6 cellular contexts compared by ENCODE assay signal in the genomic region with DNA sequence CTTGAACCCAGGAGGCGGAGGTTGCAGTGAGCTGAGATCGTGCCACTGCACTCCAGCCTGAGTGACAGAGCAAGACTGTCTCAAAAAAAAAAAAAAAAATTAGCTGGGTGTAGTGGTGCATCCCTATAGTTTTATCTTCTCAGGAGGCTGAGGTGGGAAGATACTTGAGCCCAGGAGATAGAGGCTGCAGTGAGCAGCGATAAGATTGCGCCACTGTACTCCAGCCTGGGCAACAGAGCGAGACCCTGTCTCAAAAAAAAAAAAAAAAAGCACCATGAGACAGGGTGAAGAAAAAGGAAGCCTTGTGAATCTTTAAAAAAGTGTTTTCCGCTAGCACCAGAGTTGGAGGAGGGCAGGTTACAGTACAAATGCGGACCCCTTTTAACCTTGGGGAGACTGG. TPM values are rescaled to one million over a fixed set of nuclear protein-coding genes. Genes with fewer than 3 reads are reported as not detected.
DNase-seq lines count a peak whose midpoint lies in the region; ATAC-seq, FAIRE-seq and TF ChIP-seq lines count a peak whose summit lies in the region.
"Not testable (repeated sequence)": the region's sequence is repeated elsewhere in the genome, so short reads cannot be mapped to it uniquely, and the experiment has no call there.
"Had no signal": no experiment of that assay in that cellular context is flagged by ENCODE, and none has a peak within 500 bp of the region (broad histone marks: within the 10 kb centered on the region; RNA-seq: fewer than 3 reads in every experiment).

No MANE protein-coding gene starts in this region.

- not testable (repeated sequence) for TF ChIP-seq EP300 in K562 (IDR thresholded peaks at IDR 0.05; ENCODE audit: low read length)

- H3K27ac ChIP-seq in C4-2B, result peak overlapping the region; percentile 86; the same call in 1 of the 2 replicates
- H3K27ac ChIP-seq in HEK293 (ENCODE audit: extremely low read depth, low read depth, low read length); K562 (ENCODE audit: extremely low read depth, low read depth, low read length): not testable (repeated sequence)

- H3K27ac Mint-ChIP-seq in stimulated activated naive B cell treated with anti-CD40 and anti-IgM and Interleukin-4, amounts not matched to agents 10 μg/mL and 1 μg/mL and 100 μg/mL, for 72 hours, result peak overlapping the region; percentile 14

- CTCF ChIA-PET in HEK293 (lab: Yijun Ruan, JAX), result not testable (repeated sequence)
- CTCF ChIA-PET in K562 (lab: Yijun Ruan, JAX; ENCODE audit: low intra/inter-chr PET ratio), result interaction anchor here (0.6 kb wide), 1 partner anchor 11 kb away, joined by 3 read pairs; no protein-coding TSS in a partner anchor

- not testable (repeated sequence) for DNase-seq in K562 (ENCODE audit: extremely low read depth in 1 of 4, low spot score in 3 of 4); stimulated activated naive B cell treated with anti-CD40 and anti-IgM and Interleukin-4, amounts not matched to agents 10 μg/mL and 1 μg/mL and 100 μg/mL, for 72 hours

- WGBS in K562 (ENCODE audit: insufficient coverage, low coverage, missing lambda C conversion rate), result 66% methylated on average over 5 of the region's 7 CpGs

- not testable (repeated sequence) for H3K4me1 Mint-ChIP-seq in stimulated activated naive B cell treated with anti-CD40 and anti-IgM and Interleukin-4, amounts not matched to agents 10 μg/mL and 1 μg/mL and 100 μg/mL, for 72 hours

- H3K4me1 ChIP-seq in HEK293 (ENCODE audit: control insufficient read depth, insufficient read depth, low read length); K562 (replicated peaks in 1 of 2; ENCODE audit: control insufficient read depth in 2 of 2, insufficient read depth in 2 of 2, low read length in 2 of 2): not testable (repeated sequence)

- not testable (repeated sequence) for H3K9ac ChIP-seq in K562 (ENCODE audit: insufficient read depth in 1 of 2, low read depth in 2 of 2, low read length in 2 of 2)

- H3K27me3 ChIP-seq in K562 (ENCODE audit: control insufficient read depth in 2 of 2, insufficient read depth in 2 of 2, low read length in 2 of 2), result not testable (repeated sequence)

- not testable (repeated sequence) for BruUV-seq in K562 (replicated peaks; lab: Mats Ljungman, UMichigan)

- not testable (repeated sequence) for TF ChIP-seq RAD21 in K562 (CRISPR knock-in tag; conservative IDR thresholded peaks at IDR 0.05 in 1 of 2, IDR thresholded peaks at IDR 0.05 in 1 of 2)

- not testable (repeated sequence) for H3K4me3 ChIP-seq in HEK293 (ENCODE audit: low read depth, low read length); K562

- intact Hi-C loops in K562 (cut with micrococcal nuclease), result not testable (repeated sequence)

- POLR2A ChIA-PET in HEK293 (lab: Yijun Ruan, JAX); K562 (lab: Yijun Ruan, JAX): not testable (repeated sequence)

- not testable (repeated sequence) for H3K79me2 ChIP-seq in K562 (ENCODE audit: control insufficient read depth, insufficient read depth, low read length)

- not testable (repeated sequence) for H3K4me3 Mint-ChIP-seq in stimulated activated naive B cell treated with anti-CD40 and anti-IgM and Interleukin-4, amounts not matched to agents 10 μg/mL and 1 μg/mL and 100 μg/mL, for 72 hours

- TF ChIP-seq POLR2A in K562 (conservative IDR thresholded peaks at IDR 0.05), result not testable (repeated sequence)

- H3K36me3 Mint-ChIP-seq in stimulated activated naive B cell treated with anti-CD40 and anti-IgM and Interleukin-4, amounts not matched to agents 10 μg/mL and 1 μg/mL and 100 μg/mL, for 72 hours, result peaks cover 18 to 32% of the 10 kb centered on the region in 2 donors

- ATAC-seq in K562; stimulated activated naive B cell treated with anti-CD40 and anti-IgM and Interleukin-4, amounts not matched to agents 10 μg/mL and 1 μg/mL and 100 μg/mL, for 72 hours (replicated peaks): not testable (repeated sequence)

- H4K20me1 ChIP-seq in K562 (replicated peaks; ENCODE audit: control insufficient read depth, insufficient read depth, low read length), result not testable (repeated sequence)

- not testable (repeated sequence) for H3K27me3 Mint-ChIP-seq in stimulated activated naive B cell treated with anti-CD40 and anti-IgM and Interleukin-4, amounts not matched to agents 10 μg/mL and 1 μg/mL and 100 μg/mL, for 72 hours

- H3K36me3 ChIP-seq in HEK293 (ENCODE audit: control insufficient read depth in 2 of 2, insufficient read depth in 1 of 2, low read length in 2 of 2), result peaks cover 45 to 73% of the 10 kb centered on the region in 2 experiments
- H3K36me3 ChIP-seq in K562 (ENCODE audit: control insufficient read depth, insufficient read depth, low read length), result peaks cover 27% of the 10 kb centered on the region; the same call in 2 of the 3 replicates

- not testable (repeated sequence) for H3K9me3 ChIP-seq in HEK293 (ENCODE audit: control insufficient read depth, insufficient read depth, low read depth, low read length); K562 (replicated peaks; ENCODE audit: control insufficient read depth, insufficient read depth, low read depth, low read length)

- H3K9me3 Mint-ChIP-seq in stimulated activated naive B cell treated with anti-CD40 and anti-IgM and Interleukin-4, amounts not matched to agents 10 μg/mL and 1 μg/mL and 100 μg/mL, for 72 hours, result not testable (repeated sequence)

- H2AFZ ChIP-seq in K562 (ENCODE audit: low read depth, low read length), result not testable (repeated sequence)

- H3K4me2 ChIP-seq in K562 (ENCODE audit: insufficient read depth, low read length), result not testable (repeated sequence)

- FAIRE-seq in K562 (lab: Jason Lieb, UNC), result not testable (repeated sequence)

- in situ Hi-C loops in K562 (cut with MboI), result not testable (repeated sequence)

- not testable (repeated sequence) for H3K9me1 ChIP-seq in K562 (ENCODE audit: control insufficient read depth, insufficient read depth, low read length)

- TF ChIP-seq CTCF in C4-2B (conservative IDR thresholded peaks at IDR 0.05); HEK293 (tag by site-specific recombination; IDR thresholded peaks at IDR 0.05); K562 (IDR thresholded peaks at IDR 0.05 in 2 of 3, conservative IDR thresholded peaks at IDR 0.05 in 1 of 3; ENCODE audit: insufficient read depth in 2 of 3, low read depth in 1 of 3, low read length in 3 of 3): not testable (repeated sequence)

RNA-seq across cellular contexts. Expression of gene TDRD12, which starts 3.4 kb away (rescaled TPM):
- not detected in 2 replicates for total RNA-seq in K562 (2011; cell fraction: chromatin; rRNA removed; ENCODE audit: low replicate concordance)
- not detected in 2 replicates for total RNA-seq in K562 (2011; cell fraction: nucleolus; rRNA removed)
- total RNA-seq in K562 (2011; cell fraction: nucleoplasm; rRNA removed), result not detected in 2 replicates
- not detected in 2 replicates for total RNA-seq in K562 (2014; rRNA removed)
- total RNA-seq in K562 (2014; rRNA removed; fragmentation: Illumina TruSeq; extraction: Trizol), result not detected in 2 replicates
- total RNA-seq in K562 (2015; rRNA removed; fragmentation: Illumina TruSeq; extraction: Trizol), result not detected in 2 replicates
- total RNA-seq in K562 (2021), result not detected in 2 replicates
- polyA plus RNA-seq in K562 (2011; rRNA removed), result 0.03 and 0.07 TPM in 2 replicates
- polyA plus RNA-seq in K562 (2011; cell fraction: cytosol; rRNA removed), result not detected in 2 replicates
- not detected in 2 replicates for polyA plus RNA-seq in K562 (2011; cell fraction: nucleus; rRNA removed)
- polyA plus RNA-seq in K562 (2012), result 0.05 TPM in 1 of 2 replicates, not detected in the other
- not detected in 2 replicates for polyA plus RNA-seq in K562 (2014; fragmentation: Illumina TruSeq; extraction: Trizol)
- polyA plus RNA-seq in K562 (2014; fragmentation: Nextera tagmentation; extraction: Ambion mirVana), result not detected
- not detected in 2 replicates for polyA plus RNA-seq in K562 (2014; rRNA removed)
- not detected in 2 replicates for polyA minus RNA-seq in K562 (2011; rRNA and poly(A)+ RNA removed)
- polyA minus RNA-seq in K562 (2011; cell fraction: cytosol; rRNA and poly(A)+ RNA removed), result not detected in 2 replicates
- not detected in 2 replicates for polyA minus RNA-seq in K562 (2011; cell fraction: nucleus; rRNA and poly(A)+ RNA removed)
- polyA plus RNA-seq: BJ, CD14-positive monocyte had no signal

RNA-seq across cellular contexts. Expression of gene NUDT19, which starts 24.6 kb away (rescaled TPM):
- 12.2 and 13.0 TPM in 2 replicates for total RNA-seq in K562 (2011; cell fraction: chromatin; rRNA removed; ENCODE audit: low replicate concordance)
- total RNA-seq in K562 (2011; cell fraction: nucleolus; rRNA removed), result 12.4 and 16.3 TPM in 2 replicates
- total RNA-seq in K562 (2011; cell fraction: nucleoplasm; rRNA removed), result 14.6 and 19.5 TPM in 2 replicates
- total RNA-seq in K562 (2014; rRNA removed) (14.9 and 23.0 TPM in 2 replicates), K562 (2014; rRNA removed; fragmentation: Illumina TruSeq; extraction: Trizol) (13.5 and 13.8 TPM in 2 replicates), K562 (2015; rRNA removed; fragmentation: Illumina TruSeq; extraction: Trizol) (13.8 and 14.4 TPM in 2 replicates), K562 (2021) (24.1 and 24.8 TPM in 2 replicates)
- polyA plus RNA-seq in K562 (2011; rRNA removed) (9.6 and 10.4 TPM in 2 replicates), K562 (2014; fragmentation: Illumina TruSeq; extraction: Trizol) (11.6 and 12.3 TPM in 2 replicates), K562 (2014; fragmentation: Nextera tagmentation; extraction: Ambion mirVana) (10 to 100 TPM; 28.2 to 38.6 TPM), K562 (2014; rRNA removed) (9.7 TPM in 2 replicates)
- polyA plus RNA-seq in K562 (2011; cell fraction: cytosol; rRNA removed), result 8.6 and 10.8 TPM in 2 replicates
- 4.9 and 6.9 TPM in 2 replicates for polyA plus RNA-seq in K562 (2011; cell fraction: nucleus; rRNA removed)
- 11.7 and 12.1 TPM in 2 replicates for polyA plus RNA-seq in K562 (2012)
- polyA minus RNA-seq in K562 (2011; rRNA and poly(A)+ RNA removed), result 7.7 and 10.1 TPM in 2 replicates
- 15.2 and 15.6 TPM in 2 replicates for polyA minus RNA-seq in K562 (2011; cell fraction: cytosol; rRNA and poly(A)+ RNA removed)
- 9.9 and 11.7 TPM in 2 replicates for polyA minus RNA-seq in K562 (2011; cell fraction: nucleus; rRNA and poly(A)+ RNA removed)

RNA-seq across cellular contexts. Expression of gene RGS9BP, which starts 40.6 kb away (rescaled TPM):
- total RNA-seq in K562 (2011; cell fraction: chromatin; rRNA removed; ENCODE audit: low replicate concordance), result 0.14 and 0.72 TPM in 2 replicates
- total RNA-seq in K562 (2011; cell fraction: nucleolus; rRNA removed), result 0.83 and 1.7 TPM in 2 replicates
- 0.61 and 0.66 TPM in 2 replicates for total RNA-seq in K562 (2011; cell fraction: nucleoplasm; rRNA removed)
- total RNA-seq in K562 (2014; rRNA removed) (1.3 and 1.5 TPM in 2 replicates), K562 (2014; rRNA removed; fragmentation: Illumina TruSeq; extraction: Trizol) (0.41 and 0.58 TPM in 2 replicates), K562 (2015; rRNA removed; fragmentation: Illumina TruSeq; extraction: Trizol) (0.83 and 1.1 TPM in 2 replicates), K562 (2021) (1.2 TPM in 2 replicates)
- polyA plus RNA-seq in K562 (2011; rRNA removed) (0.24 and 0.31 TPM in 2 replicates), K562 (2014; fragmentation: Illumina TruSeq; extraction: Trizol) (0.28 and 0.47 TPM in 2 replicates), K562 (2014; fragmentation: Nextera tagmentation; extraction: Ambion mirVana) (under 1 TPM; 0.03 to 0.04 TPM), K562 (2014; rRNA removed) (0.49 and 1.2 TPM in 2 replicates)
- polyA plus RNA-seq in K562 (2011; cell fraction: cytosol; rRNA removed), result 0.21 and 0.58 TPM in 2 replicates
- 0.37 and 0.40 TPM in 2 replicates for polyA plus RNA-seq in K562 (2011; cell fraction: nucleus; rRNA removed)
- polyA plus RNA-seq in K562 (2012), result 0.57 and 0.64 TPM in 2 replicates
- 0.33 and 0.42 TPM in 2 replicates for polyA minus RNA-seq in K562 (2011; rRNA and poly(A)+ RNA removed)
- 0.67 TPM in 1 of 2 replicates, not detected in the other for polyA minus RNA-seq in K562 (2011; cell fraction: cytosol; rRNA and poly(A)+ RNA removed)
- 0.67 and 1.00 TPM in 2 replicates for polyA minus RNA-seq in K562 (2011; cell fraction: nucleus; rRNA and poly(A)+ RNA removed)
- polyA plus RNA-seq: CD14-positive monocyte had no signal

RNA-seq across cellular contexts. Expression of gene ANKRD27, which starts 41.2 kb away (rescaled TPM):
- 164 and 173 TPM in 2 replicates for total RNA-seq in K562 (2011; cell fraction: chromatin; rRNA removed; ENCODE audit: low replicate concordance)
- 94.1 and 96.4 TPM in 2 replicates for total RNA-seq in K562 (2011; cell fraction: nucleolus; rRNA removed)
- 75.4 and 97.2 TPM in 2 replicates for total RNA-seq in K562 (2011; cell fraction: nucleoplasm; rRNA removed)
- 42.2 and 48.9 TPM in 2 replicates for total RNA-seq in K562 (2014; rRNA removed)
- 52.4 and 56.9 TPM in 2 replicates for total RNA-seq in K562 (2014; rRNA removed; fragmentation: Illumina TruSeq; extraction: Trizol)
- 64.0 and 66.2 TPM in 2 replicates for total RNA-seq in K562 (2015; rRNA removed; fragmentation: Illumina TruSeq; extraction: Trizol)
- 71.3 and 74.0 TPM in 2 replicates for total RNA-seq in K562 (2021)
- 61.4 and 67.2 TPM in 2 replicates for polyA plus RNA-seq in K562 (2011; rRNA removed)
- 35.5 and 45.2 TPM in 2 replicates for polyA plus RNA-seq in K562 (2011; cell fraction: cytosol; rRNA removed)
- 59.3 and 73.4 TPM in 2 replicates for polyA plus RNA-seq in K562 (2011; cell fraction: nucleus; rRNA removed)
- polyA plus RNA-seq in K562 (2012), result 52.4 and 57.0 TPM in 2 replicates
- 54.3 and 60.2 TPM in 2 replicates for polyA plus RNA-seq in K562 (2014; fragmentation: Illumina TruSeq; extraction: Trizol)
- polyA plus RNA-seq in K562 (2014; fragmentation: Nextera tagmentation; extraction: Ambion mirVana), result 1 to 10 TPM; 5.3 to 7.2 TPM
- 46.7 and 54.2 TPM in 2 replicates for polyA plus RNA-seq in K562 (2014; rRNA removed)
- polyA minus RNA-seq in K562 (2011; rRNA and poly(A)+ RNA removed), result 97.7 and 99.1 TPM in 2 replicates
- polyA minus RNA-seq in K562 (2011; cell fraction: cytosol; rRNA and poly(A)+ RNA removed), result 33.7 and 42.9 TPM in 2 replicates
- 35.9 and 75.0 TPM in 2 replicates for polyA minus RNA-seq in K562 (2011; cell fraction: nucleus; rRNA and poly(A)+ RNA removed)
